Comparison of ENCODE assay signal across 10 cellular contexts in genomic region chr2:121599963-121600651, GRCh38. TPM values are rescaled to one million over a fixed set of nuclear protein-coding genes. Genes with fewer than 3 reads are reported as not detected.
A peak's percentile ranks its signal among the peaks of the same experiment; 100 is the strongest.
DNase-seq lines count a peak whose midpoint lies in the region; ATAC-seq and TF ChIP-seq lines count a peak whose summit lies in the region.
"Had no signal": no experiment of that assay in that cellular context is flagged by ENCODE, and none has a peak within 500 bp of the region (broad histone marks: within the 10 kb centered on the region; RNA-seq: fewer than 3 reads in every experiment).

No MANE protein-coding gene starts in this region.

- H3K9me3 Mint-ChIP-seq in activated CD4-positive, alpha-beta T cell treated with anti-CD3 and anti-CD28 coated beads, Interleukin-2, amount 10 ng/mL, durations not matched to agents 24 days and 14 days = no peaks in the 10 kb centered on the region
- H3K9me3 Mint-ChIP-seq in activated CD4-positive, alpha-beta T cell treated with anti-CD3 and anti-CD28 coated beads, Interleukin-2, amount 10 ng/mL, durations not matched to agents 7 days and 5 days = no peaks in the 10 kb centered on the region
- no peaks in the 10 kb centered on the region for H3K9me3 Mint-ChIP-seq in natural killer cell

- POLR2A ChIA-PET in activated CD4-positive, alpha-beta T cell treated with anti-CD3 and anti-CD28 coated beads, Interleukin-2, amount 10 ng/mL, durations not matched to agents 7 days and 5 days (lab: Charles Lee) = no interaction called here

- no peak for DNase-seq in activated CD4-positive, alpha-beta T cell treated with anti-CD3 and anti-CD28 coated beads, Interleukin-2, amount 10 ng/mL, durations not matched to agents 24 days and 14 days
- no peak for DNase-seq in activated CD4-positive, alpha-beta T cell treated with anti-CD3 and anti-CD28 coated beads, Interleukin-2, amount 10 ng/mL, durations not matched to agents 7 days and 5 days
- DNase-seq in natural killer cell (no peak), NCI-H526 (lab: John Stamatoyannopoulos, UW) (no peak), RPMI8226 (no peak)
- DNase-seq: islet precursor cell, NCI-H226 had no signal

- H3K27me3 Mint-ChIP-seq in activated CD4-positive, alpha-beta T cell treated with anti-CD3 and anti-CD28 coated beads, Interleukin-2, amount 10 ng/mL, durations not matched to agents 24 days and 14 days = no peaks in the 10 kb centered on the region
- no peaks in the 10 kb centered on the region for H3K27me3 Mint-ChIP-seq in activated CD4-positive, alpha-beta T cell treated with anti-CD3 and anti-CD28 coated beads, Interleukin-2, amount 10 ng/mL, durations not matched to agents 7 days and 5 days
- no peaks in the 10 kb centered on the region for H3K27me3 Mint-ChIP-seq in natural killer cell (ENCODE audit: low read depth in 2 of 2)

- H3K36me3 Mint-ChIP-seq in activated CD4-positive, alpha-beta T cell treated with anti-CD3 and anti-CD28 coated beads, Interleukin-2, amount 10 ng/mL, durations not matched to agents 24 days and 14 days (ENCODE audit: low read depth) = peaks cover 29% of the 10 kb centered on the region
- peaks cover 37% of the 10 kb centered on the region for H3K36me3 Mint-ChIP-seq in activated CD4-positive, alpha-beta T cell treated with anti-CD3 and anti-CD28 coated beads, Interleukin-2, amount 10 ng/mL, durations not matched to agents 7 days and 5 days (ENCODE audit: low read depth)
- no peaks in the 10 kb centered on the region for H3K36me3 Mint-ChIP-seq in natural killer cell

- no peak for TF ChIP-seq CTCF in natural killer cell (IDR thresholded peaks at IDR 0.05)

- H3K4me3 Mint-ChIP-seq in activated CD4-positive, alpha-beta T cell treated with anti-CD3 and anti-CD28 coated beads, Interleukin-2, amount 10 ng/mL, durations not matched to agents 24 days and 14 days = no peak overlapping the region
- H3K4me3 Mint-ChIP-seq in activated CD4-positive, alpha-beta T cell treated with anti-CD3 and anti-CD28 coated beads, Interleukin-2, amount 10 ng/mL, durations not matched to agents 7 days and 5 days = no peak overlapping the region
- no peak overlapping the region for H3K4me3 Mint-ChIP-seq in natural killer cell

- H3K27ac Mint-ChIP-seq in activated CD4-positive, alpha-beta T cell treated with anti-CD3 and anti-CD28 coated beads, Interleukin-2, amount 10 ng/mL, durations not matched to agents 24 days and 14 days = peak overlapping the region; percentile 2
- no peak overlapping the region for H3K27ac Mint-ChIP-seq in activated CD4-positive, alpha-beta T cell treated with anti-CD3 and anti-CD28 coated beads, Interleukin-2, amount 10 ng/mL, durations not matched to agents 7 days and 5 days
- peak overlapping the region; percentile 6 to 10 for H3K27ac Mint-ChIP-seq in natural killer cell

- intact Hi-C loops in activated CD4-positive, alpha-beta T cell treated with anti-CD3 and anti-CD28 coated beads, Interleukin-2, amount 10 ng/mL, durations not matched to agents 24 days and 14 days (cut with micrococcal nuclease) = no loop called here
- intact Hi-C loops in natural killer cell (cut with micrococcal nuclease) = loop anchor here (5.0 to 10.0 kb wide), 2 partner anchors 47 to 55 kb away; partner anchors contain the start of gene CLASP1

- H3K4me1 Mint-ChIP-seq in activated CD4-positive, alpha-beta T cell treated with anti-CD3 and anti-CD28 coated beads, Interleukin-2, amount 10 ng/mL, durations not matched to agents 24 days and 14 days = peaks cover 42% of the 10 kb centered on the region
- peaks cover 52% of the 10 kb centered on the region for H3K4me1 Mint-ChIP-seq in activated CD4-positive, alpha-beta T cell treated with anti-CD3 and anti-CD28 coated beads, Interleukin-2, amount 10 ng/mL, durations not matched to agents 7 days and 5 days
- H3K4me1 Mint-ChIP-seq in natural killer cell = peaks cover 51 to 63% of the 10 kb centered on the region in 2 donors

- CTCF ChIA-PET in activated CD4-positive, alpha-beta T cell treated with anti-CD3 and anti-CD28 coated beads, Interleukin-2, amount 10 ng/mL, durations not matched to agents 7 days and 5 days (lab: Charles Lee) = interaction anchor here (0.6 to 1.0 kb wide), 2 partner anchors 27 to 124 kb away, joined by 3 read pairs; no protein-coding TSS in a partner anchor

- ATAC-seq in GM21825 (IDR thresholded peaks at IDR 0.05; ENCODE audit: unreplicated experiment) (peak; percentile 40), HG03520 (IDR thresholded peaks at IDR 0.05; ENCODE audit: unreplicated experiment) (peak; percentile 70), natural killer cell (no peak), GM19397 (IDR thresholded peaks at IDR 0.05; ENCODE audit: unreplicated experiment) (no peak)

RNA-seq across cellular contexts. Expression of gene CLASP1, which starts 49.2 kb away (rescaled TPM):
- total RNA-seq in activated CD4-positive, alpha-beta T cell treated with anti-CD3 and anti-CD28 coated beads, Interleukin-2, amount 10 ng/mL, durations not matched to agents 24 days and 14 days = 69.3 and 78.5 TPM in 2 replicates
- 10 to 100 TPM; 52.7 to 54.9 TPM for total RNA-seq in activated CD4-positive, alpha-beta T cell treated with anti-CD3 and anti-CD28 coated beads, Interleukin-2, amount 10 ng/mL, durations not matched to agents 7 days and 5 days
- 100 to 1,000 TPM; 125 to 142 (median 127) TPM for total RNA-seq in natural killer cell

Comparison
In these comparisons a context has a peak if more than half of its experiments do, and no peak if none do; other contexts are left out.
1. ATAC-seq: peak in GM21825 (single experiment) and HG03520 (single experiment); none in natural killer cell (0 of 3) and GM19397 (single experiment).